In genomic region chr1:186330758-186331157, GRCh38 we compare ENCODE assay signal across 14 cellular contexts. TPM values are rescaled to one million over a fixed set of nuclear protein-coding genes. Genes with fewer than 3 reads are reported as not detected.
A peak's percentile ranks its signal among the peaks of the same experiment; 100 is the strongest.
DNase-seq lines count a peak whose midpoint lies in the region; ATAC-seq, FAIRE-seq and TF ChIP-seq lines count a peak whose summit lies in the region.
"Had no signal": no experiment of that assay in that cellular context is flagged by ENCODE, and none has a peak within 500 bp of the region (broad histone marks: within the 10 kb centered on the region; RNA-seq: fewer than 3 reads in every experiment).

No MANE protein-coding gene starts in this region.

- no TSS peak for BruUV-seq in HepG2 (replicated peaks; lab: Mats Ljungman, UMichigan)

- H3K4me3 Mint-ChIP-seq in type B pancreatic cell, result no peak overlapping the region
- H3K4me3 Mint-ChIP-seq: CD4-positive, alpha-beta memory T cell had no signal

- H3K36me3 Mint-ChIP-seq in type B pancreatic cell, result peaks cover 25% of the 10 kb centered on the region

- WGBS in HepG2 (ENCODE audit: low lambda C conversion rate), result 100% methylated on average over 1 of the region's 1 CpG
- WGBS in right lobe of liver (ENCODE audit: insufficient coverage, low coverage, low lambda C conversion rate, missing lambda C conversion rate), result 100% methylated on average over 1 of the region's 1 CpG

- H2AFZ ChIP-seq in HepG2 (ENCODE audit: low read length), result no peak overlapping the region

- no peaks in the 10 kb centered on the region for H3K4me1 Mint-ChIP-seq in type B pancreatic cell (ENCODE audit: unreplicated experiment)

- CTCF ChIA-PET in HepG2 (lab: Yijun Ruan, JAX; ENCODE audit: low intra/inter-chr PET ratio, low total read pairs), result no interaction called here

- TF ChIP-seq POLR2A in HepG2 (IDR thresholded peaks at IDR 0.05; ENCODE audit: insufficient read depth in 1 of 2, low read depth in 2 of 2, low read length in 2 of 2) (no peak), right lobe of liver (IDR thresholded peaks at IDR 0.05) (no peak)

- peaks cover 17 to 71% of the 10 kb centered on the region in 2 experiments for H3K36me3 ChIP-seq in HepG2 (replicated peaks in 1 of 2; ENCODE audit: control insufficient read depth in 1 of 2, insufficient read depth in 2 of 2, low read length in 2 of 2)
- H3K36me3 ChIP-seq in right lobe of liver, result peaks cover 7 to 83% (median 43%) of the 10 kb centered on the region in 4 donors
- H3K36me3 ChIP-seq in RWPE2 (ENCODE audit: low read depth), result peaks cover 96% of the 10 kb centered on the region

- no peak for TF ChIP-seq CTCF in HepG2 (CRISPR knock-in tag; IDR thresholded peaks at IDR 0.05)
- peak in 2 of 4 donors; percentile 12 to 15 for TF ChIP-seq CTCF in right lobe of liver (IDR thresholded peaks at IDR 0.05)
- TF ChIP-seq CTCF in RWPE2 (IDR thresholded peaks at IDR 0.05; ENCODE audit: poor library complexity, severe bottlenecking), result peak; percentile 32
- peak; percentile 44 for TF ChIP-seq CTCF in fibroblast of mammary gland (conservative IDR thresholded peaks at IDR 0.05; ENCODE audit: control insufficient read depth, insufficient read depth, low read depth, low read length)
- TF ChIP-seq CTCF in type B pancreatic cell (conservative IDR thresholded peaks at IDR 0.05), result peak; percentile 69

- TF ChIP-seq RAD21 in HepG2 (CRISPR knock-in tag; IDR thresholded peaks at IDR 0.05), result no peak

- DNase-seq in HepG2 (ENCODE audit: low spot score), result peak; percentile 6
- no peak for DNase-seq in right lobe of liver
- DNase-seq in RWPE2 (ENCODE audit: low spot score), result no peak
- DNase-seq in fibroblast of mammary gland (ENCODE audit: low read depth), result peak; percentile 3
- no peak for DNase-seq in type B pancreatic cell (ENCODE audit: extremely low spot score, unreplicated experiment)
- DNase-seq in kidney glomerular epithelial cell (lab: John Stamatoyannopoulos, UW), result no peak
- no peak for DNase-seq in DMS153 treated with DMSO at 0.1 percent for 48 hours (lab: John Stamatoyannopoulos, UW; ENCODE audit: unreplicated experiment)
- DNase-seq: activated CD4-positive, CD25-positive, alpha-beta regulatory T cell treated with anti-CD3 and anti-CD28 coated beads, Interleukin-2, amount 50 U/mL, for 72 hours; activated naive CD4-positive, alpha-beta T cell; CD4-positive, alpha-beta memory T cell; left cardiac atrium; NCI-H1436; Peyer's patch had no signal

- H3K4me1 ChIP-seq in HepG2 (ENCODE audit: insufficient read depth, low read length) (no peaks in the 10 kb centered on the region), right lobe of liver (no peaks in the 10 kb centered on the region), RWPE2 (ENCODE audit: insufficient read depth, poor library complexity, severe bottlenecking) (no peaks in the 10 kb centered on the region)
- H3K4me1 ChIP-seq: Peyer's patch had no signal

- peak; percentile 49; the same call in 1 of the 3 replicates for ATAC-seq in HepG2
- ATAC-seq in right lobe of liver, result no peak
- no peak for ATAC-seq in RWPE2 (ENCODE audit: low read depth)
- ATAC-seq in GM18517 (IDR thresholded peaks at IDR 0.05; ENCODE audit: unreplicated experiment), result no peak
- ATAC-seq: left cardiac atrium had no signal

- H3K4me2 ChIP-seq in HepG2 (ENCODE audit: low read depth, low read length), result no peak overlapping the region

- intact Hi-C loops in HepG2 (cut with micrococcal nuclease; ENCODE audit: unreplicated experiment) (loop anchor here (5.0 kb wide), 1 partner anchor 42 kb away; no protein-coding TSS in a partner anchor), right lobe of liver (cut with DNase I) (no loop called here)

- H3K27ac ChIP-seq in HepG2 (ENCODE audit: extremely low read length, insufficient read depth, low read length), result no peak overlapping the region
- H3K27ac ChIP-seq in right lobe of liver, result no peak overlapping the region
- no peak overlapping the region for H3K27ac ChIP-seq in RWPE2 (ENCODE audit: poor library complexity, severe bottlenecking)
- H3K27ac ChIP-seq: Peyer's patch had no signal

- no peaks in the 10 kb centered on the region for H3K9me3 Mint-ChIP-seq in type B pancreatic cell
- H3K9me3 Mint-ChIP-seq: CD4-positive, alpha-beta memory T cell had no signal

- in situ Hi-C loops in HepG2 (cut with HindIII; ENCODE audit: extremely low pct_ligation_motif_present, low pct_unique_long_range_greater_than_20kb), result no loop called here

- no peak overlapping the region for H3K9ac ChIP-seq in HepG2 (ENCODE audit: insufficient read depth, low read depth, low read length)

- no peak for FAIRE-seq in HepG2 (lab: Jason Lieb, UNC)

- no peak for TF ChIP-seq EP300 in HepG2 (IDR thresholded peaks at IDR 0.05; ENCODE audit: low read depth in 2 of 2, low read length in 2 of 2)
- TF ChIP-seq EP300 in HepG2 (CRISPR knock-in tag; IDR thresholded peaks at IDR 0.05; ENCODE audit: borderline replicate concordance), result no peak

- POLR2A ChIA-PET in HepG2 (lab: Yijun Ruan, JAX), result no interaction called here

- H3K27ac Mint-ChIP-seq in type B pancreatic cell, result no peak overlapping the region

- H3K9me3 ChIP-seq in HepG2 (ENCODE audit: low read length) (no peaks in the 10 kb centered on the region), right lobe of liver (no peaks in the 10 kb centered on the region), RWPE2 (ENCODE audit: severe bottlenecking) (no peaks in the 10 kb centered on the region)
- H3K9me3 ChIP-seq: Peyer's patch had no signal

- no peaks in the 10 kb centered on the region for H3K27me3 Mint-ChIP-seq in type B pancreatic cell
- H3K27me3 Mint-ChIP-seq: CD4-positive, alpha-beta memory T cell had no signal

- H3K4me3 ChIP-seq in HepG2 (replicated peaks in 1 of 3; ENCODE audit: insufficient read depth in 1 of 3, low read depth in 2 of 3, low read length in 3 of 3) (no peak overlapping the region), right lobe of liver (no peak overlapping the region), RWPE2 (ENCODE audit: severe bottlenecking) (no peak overlapping the region), fibroblast of mammary gland (ENCODE audit: control insufficient read depth, low read depth, low read length) (no peak overlapping the region)
- H3K4me3 ChIP-seq: Peyer's patch had no signal

- no peaks in the 10 kb centered on the region for H3K27me3 ChIP-seq in HepG2 (ENCODE audit: control insufficient read depth in 1 of 2, insufficient read depth in 2 of 2, low read length in 2 of 2)
- H3K27me3 ChIP-seq in right lobe of liver, result no peaks in the 10 kb centered on the region
- no peaks in the 10 kb centered on the region for H3K27me3 ChIP-seq in RWPE2 (ENCODE audit: insufficient read depth, poor library complexity, severe bottlenecking)
- H3K27me3 ChIP-seq: Peyer's patch had no signal

- no peaks in the 10 kb centered on the region for H4K20me1 ChIP-seq in HepG2 (ENCODE audit: insufficient read depth, low read length)

- no peaks in the 10 kb centered on the region for H3K79me2 ChIP-seq in HepG2 (ENCODE audit: insufficient read depth, low read length)

RNA-seq across cellular contexts. Expression of gene PRG4, which starts 34.7 kb away (rescaled TPM):
- 0.04 TPM in 1 of 2 replicates, not detected in the other for total RNA-seq in HepG2 (2016; rRNA removed; fragmentation: Illumina TruSeq; extraction: Trizol)
- total RNA-seq in HepG2 (2016; cell fraction: cytosol; rRNA removed; fragmentation: Illumina TruSeq; extraction: Trizol; ENCODE audit: low read depth), result not detected in 2 replicates
- 0.03 TPM in 1 of 2 replicates, not detected in the other for total RNA-seq in HepG2 (2016; cell fraction: insoluble cytoplasmic fraction; rRNA removed; fragmentation: Illumina TruSeq; extraction: Trizol)
- total RNA-seq in HepG2 (2016; cell fraction: membrane; rRNA removed; fragmentation: Illumina TruSeq; extraction: Trizol), result not detected in 2 replicates
- total RNA-seq in HepG2 (2016; cell fraction: nucleus; rRNA removed; fragmentation: Illumina TruSeq; extraction: Trizol), result not detected in 2 replicates
- polyA plus RNA-seq in HepG2 (2011; rRNA removed), result 0.03 and 0.08 TPM in 2 replicates
- not detected in 2 replicates for polyA plus RNA-seq in HepG2 (2011; cell fraction: cytosol; rRNA removed)
- polyA plus RNA-seq in HepG2 (2011; cell fraction: nucleus; rRNA removed), result not detected in 2 replicates
- polyA plus RNA-seq in HepG2 (2012), result 0.03 and 0.05 TPM in 2 replicates
- not detected in 2 replicates for polyA plus RNA-seq in HepG2 (2016; cell fraction: cytosol; fragmentation: Illumina TruSeq; extraction: Trizol; ENCODE audit: low read depth)
- not detected in 2 replicates for polyA plus RNA-seq in HepG2 (2016; cell fraction: insoluble cytoplasmic fraction; fragmentation: Illumina TruSeq; extraction: Trizol; ENCODE audit: low read depth)
- not detected in 2 replicates for polyA plus RNA-seq in HepG2 (2016; cell fraction: membrane; fragmentation: Illumina TruSeq; extraction: Trizol; ENCODE audit: low read depth)
- not detected in 2 replicates for polyA plus RNA-seq in HepG2 (2016; cell fraction: nucleus; fragmentation: Illumina TruSeq; extraction: Trizol; ENCODE audit: insufficient read depth, low read depth)
- polyA minus RNA-seq in HepG2 (2011; rRNA and poly(A)+ RNA removed; ENCODE audit: low replicate concordance), result 0.89 TPM in 1 of 2 replicates, not detected in the other
- not detected in 2 replicates for polyA minus RNA-seq in HepG2 (2011; cell fraction: cytosol; rRNA and poly(A)+ RNA removed)
- not detected in 2 replicates for polyA minus RNA-seq in HepG2 (2011; cell fraction: nucleus; rRNA and poly(A)+ RNA removed)
- 100 to 1,000 TPM in 4 of 6 experiments, 10 to 100 TPM in 2; 70.5 to 137 (median 113) TPM for total RNA-seq in right lobe of liver
- not detected in 2 replicates for total RNA-seq in type B pancreatic cell (ENCODE audit: low replicate concordance)
- total RNA-seq: Peyer's patch had no signal

RNA-seq across cellular contexts. Expression of gene TPR, which starts 44.3 kb away (rescaled TPM):
- 81.7 and 116 TPM in 2 replicates for total RNA-seq in HepG2 (2016; rRNA removed; fragmentation: Illumina TruSeq; extraction: Trizol)
- 5.9 and 6.3 TPM in 2 replicates for total RNA-seq in HepG2 (2016; cell fraction: cytosol; rRNA removed; fragmentation: Illumina TruSeq; extraction: Trizol; ENCODE audit: low read depth)
- 78.5 and 115 TPM in 2 replicates for total RNA-seq in HepG2 (2016; cell fraction: insoluble cytoplasmic fraction; rRNA removed; fragmentation: Illumina TruSeq; extraction: Trizol)
- total RNA-seq in HepG2 (2016; cell fraction: membrane; rRNA removed; fragmentation: Illumina TruSeq; extraction: Trizol), result 12.1 and 12.7 TPM in 2 replicates
- 93.8 and 105 TPM in 2 replicates for total RNA-seq in HepG2 (2016; cell fraction: nucleus; rRNA removed; fragmentation: Illumina TruSeq; extraction: Trizol)
- polyA plus RNA-seq in HepG2 (2011; rRNA removed), result 72.0 and 78.9 TPM in 2 replicates
- polyA plus RNA-seq in HepG2 (2011; cell fraction: cytosol; rRNA removed), result 34.7 and 37.4 TPM in 2 replicates
- polyA plus RNA-seq in HepG2 (2011; cell fraction: nucleus; rRNA removed), result 99.6 and 106 TPM in 2 replicates
- polyA plus RNA-seq in HepG2 (2012), result 36.8 and 45.0 TPM in 2 replicates
- polyA plus RNA-seq in HepG2 (2016; cell fraction: cytosol; fragmentation: Illumina TruSeq; extraction: Trizol; ENCODE audit: low read depth), result 1.8 and 1.9 TPM in 2 replicates
- 65.3 and 66.3 TPM in 2 replicates for polyA plus RNA-seq in HepG2 (2016; cell fraction: insoluble cytoplasmic fraction; fragmentation: Illumina TruSeq; extraction: Trizol; ENCODE audit: low read depth)
- polyA plus RNA-seq in HepG2 (2016; cell fraction: membrane; fragmentation: Illumina TruSeq; extraction: Trizol; ENCODE audit: low read depth), result 3.4 and 4.7 TPM in 2 replicates
- 83.4 and 90.6 TPM in 2 replicates for polyA plus RNA-seq in HepG2 (2016; cell fraction: nucleus; fragmentation: Illumina TruSeq; extraction: Trizol; ENCODE audit: insufficient read depth, low read depth)
- 168 and 262 TPM in 2 replicates for polyA minus RNA-seq in HepG2 (2011; rRNA and poly(A)+ RNA removed; ENCODE audit: low replicate concordance)
- 56.5 and 64.1 TPM in 2 replicates for polyA minus RNA-seq in HepG2 (2011; cell fraction: cytosol; rRNA and poly(A)+ RNA removed)
- 141 and 146 TPM in 2 replicates for polyA minus RNA-seq in HepG2 (2011; cell fraction: nucleus; rRNA and poly(A)+ RNA removed)
- total RNA-seq in right lobe of liver, result 10 to 100 TPM; 19.0 to 35.9 (median 31.8) TPM
- total RNA-seq in type B pancreatic cell (ENCODE audit: low replicate concordance), result 92.1 and 111 TPM in 2 replicates

RNA-seq across cellular contexts. Expression of gene ODR4, which starts 44.9 kb away (rescaled TPM):
- total RNA-seq in HepG2 (2016; rRNA removed; fragmentation: Illumina TruSeq; extraction: Trizol) (14.7 and 22.0 TPM in 2 replicates), right lobe of liver (10 to 100 TPM; 13.0 to 16.7 (median 14.7) TPM), type B pancreatic cell (ENCODE audit: low replicate concordance) (17.7 and 22.3 TPM in 2 replicates)
- 6.3 and 7.7 TPM in 2 replicates for total RNA-seq in HepG2 (2016; cell fraction: cytosol; rRNA removed; fragmentation: Illumina TruSeq; extraction: Trizol; ENCODE audit: low read depth)
- 14.2 and 24.2 TPM in 2 replicates for total RNA-seq in HepG2 (2016; cell fraction: insoluble cytoplasmic fraction; rRNA removed; fragmentation: Illumina TruSeq; extraction: Trizol)
- 7.1 TPM in 2 replicates for total RNA-seq in HepG2 (2016; cell fraction: membrane; rRNA removed; fragmentation: Illumina TruSeq; extraction: Trizol)
- total RNA-seq in HepG2 (2016; cell fraction: nucleus; rRNA removed; fragmentation: Illumina TruSeq; extraction: Trizol), result 42.4 and 43.6 TPM in 2 replicates
- polyA plus RNA-seq in HepG2 (2011; rRNA removed), result 11.4 and 16.3 TPM in 2 replicates
- 4.1 and 7.3 TPM in 2 replicates for polyA plus RNA-seq in HepG2 (2011; cell fraction: cytosol; rRNA removed)
- 13.5 and 14.9 TPM in 2 replicates for polyA plus RNA-seq in HepG2 (2011; cell fraction: nucleus; rRNA removed)
- polyA plus RNA-seq in HepG2 (2012), result 10.6 and 12.7 TPM in 2 replicates
- polyA plus RNA-seq in HepG2 (2016; cell fraction: cytosol; fragmentation: Illumina TruSeq; extraction: Trizol; ENCODE audit: low read depth), result 1.5 and 2.4 TPM in 2 replicates
- 12.3 TPM in 2 replicates for polyA plus RNA-seq in HepG2 (2016; cell fraction: insoluble cytoplasmic fraction; fragmentation: Illumina TruSeq; extraction: Trizol; ENCODE audit: low read depth)
- 2.2 and 2.4 TPM in 2 replicates for polyA plus RNA-seq in HepG2 (2016; cell fraction: membrane; fragmentation: Illumina TruSeq; extraction: Trizol; ENCODE audit: low read depth)
- 51.1 and 51.3 TPM in 2 replicates for polyA plus RNA-seq in HepG2 (2016; cell fraction: nucleus; fragmentation: Illumina TruSeq; extraction: Trizol; ENCODE audit: insufficient read depth, low read depth)
- polyA minus RNA-seq in HepG2 (2011; rRNA and poly(A)+ RNA removed; ENCODE audit: low replicate concordance), result 2.2 and 4.1 TPM in 2 replicates
- polyA minus RNA-seq in HepG2 (2011; cell fraction: cytosol; rRNA and poly(A)+ RNA removed), result 7.7 and 7.9 TPM in 2 replicates
- polyA minus RNA-seq in HepG2 (2011; cell fraction: nucleus; rRNA and poly(A)+ RNA removed), result 36.2 and 41.4 TPM in 2 replicates

Comparison
In these comparisons a context has a peak if more than half of its experiments do, and no peak if none do; other contexts are left out.
1. DNase-seq: peak in HepG2 (single experiment) and fibroblast of mammary gland (single experiment); none in right lobe of liver (0 of 3), RWPE2 (single experiment), type B pancreatic cell (single experiment), kidney glomerular epithelial cell (single experiment) and DMS153 treated with DMSO at 0.1 percent for 48 hours (single experiment).
2. RNA of gene PRG4, which starts 34.7 kb away (total RNA-seq): 70.5 to 137 TPM in right lobe of liver; not detected in type B pancreatic cell and 0.03 to 0.04 TPM in HepG2; every median in the first group is over 10 times any median in the second.